ENCODE assay signal across 1 cellular context in the genomic region with DNA sequence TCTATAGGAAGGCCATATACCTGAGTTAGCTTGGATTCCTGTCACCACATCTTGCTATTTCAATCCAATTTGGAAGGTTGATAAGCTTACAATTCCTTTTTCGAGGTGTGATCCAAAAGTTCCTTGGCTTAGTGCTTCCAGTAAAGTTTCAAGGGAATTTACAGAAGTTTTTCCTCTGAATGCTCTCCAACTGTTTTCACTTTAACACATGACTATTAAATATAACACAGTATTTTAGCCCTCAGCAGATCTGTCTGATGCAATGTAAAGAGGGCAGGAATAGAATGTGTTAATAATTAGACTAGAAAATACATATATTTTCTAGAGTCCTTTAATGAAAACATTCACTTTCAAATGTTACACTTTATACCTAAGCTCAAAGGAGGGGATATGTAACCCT.
TF ChIP-seq lines count a peak whose summit lies in the region.

No MANE protein-coding gene starts in this region.

TF ChIP-seq in SK-N-SH, 30 proteins besides CTCF, POLR2A, EP300 and RAD21 (continued from another document):
- TF ChIP-seq, protein P1, sequence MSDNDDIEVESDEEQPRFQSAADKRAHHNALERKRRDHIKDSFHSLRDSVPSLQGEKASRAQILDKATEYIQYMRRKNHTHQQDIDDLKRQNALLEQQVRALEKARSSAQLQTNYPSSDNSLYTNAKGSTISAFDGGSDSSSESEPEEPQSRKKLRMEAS (IDR thresholded peaks at IDR 0.05; ENCODE audit: low read depth): no peak
- TF ChIP-seq RXRA (IDR thresholded peaks at IDR 0.05; ENCODE audit: borderline replicate concordance, low read depth) (no peak), FOXJ3 (CRISPR knock-in tag; IDR thresholded peaks at IDR 0.05) (no peak), YY1 (IDR thresholded peaks at IDR 0.05; ENCODE audit: low read depth) (no peak), CHD2 (IDR thresholded peaks at IDR 0.05; ENCODE audit: low read length, partially characterized antibody) (no peak)
